In the genomic region with DNA sequence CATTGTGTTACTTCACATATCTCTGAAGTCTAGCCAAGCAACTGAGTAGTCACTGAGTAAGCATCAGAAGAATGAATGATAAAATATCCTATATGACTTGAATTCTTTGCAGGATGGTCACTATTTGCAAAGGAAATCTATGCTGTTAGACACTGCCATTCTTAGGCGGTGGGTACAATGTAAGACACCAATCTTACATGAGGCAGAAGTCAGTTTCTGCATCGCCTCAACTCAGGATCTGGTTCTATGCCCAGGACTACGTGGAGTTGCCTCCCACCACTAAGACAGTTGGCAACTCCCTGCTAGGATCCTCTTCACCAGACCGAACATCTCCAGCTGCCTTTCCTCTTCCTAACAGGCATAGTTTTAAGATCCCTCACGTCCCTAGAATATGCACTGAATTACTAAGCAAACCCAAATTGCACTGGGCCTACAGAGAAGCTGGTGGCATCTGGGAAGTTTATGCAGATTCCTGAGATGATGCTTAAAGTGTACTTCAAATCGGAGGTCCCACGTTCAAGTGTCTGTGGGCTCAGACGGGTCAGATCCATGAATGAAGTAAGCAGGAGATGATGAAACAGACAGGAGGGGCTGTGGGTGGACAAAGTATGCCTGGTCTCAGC, we compare ENCODE assay signal across 17 cellular contexts. TPM values are rescaled to one million over a fixed set of nuclear protein-coding genes. Genes with fewer than 3 reads are reported as not detected.
DNase-seq lines count a peak whose midpoint lies in the region; ATAC-seq and TF ChIP-seq lines count a peak whose summit lies in the region.
"Had no signal": no experiment of that assay in that cellular context is flagged by ENCODE, and none has a peak within 500 bp of the region (broad histone marks: within the 10 kb centered on the region; RNA-seq: fewer than 3 reads in every experiment).

No MANE protein-coding gene starts in this region.

- ATAC-seq in gastrocnemius medialis, result no peak
- ATAC-seq in CD8-positive, alpha-beta T cell, result no peak
- ATAC-seq: activated CD4-positive, alpha-beta T cell treated with anti-CD3 and anti-CD28 coated beads for 36 hours had no signal

- POLR2A ChIA-PET in CD8-positive, alpha-beta T cell (lab: Charles Lee), result no interaction called here

- TF ChIP-seq CTCF in AG10803 (conservative IDR thresholded peaks at IDR 0.05; ENCODE audit: low read length) (no peak), choroid plexus epithelial cell (conservative IDR thresholded peaks at IDR 0.05; ENCODE audit: low read depth, low read length) (no peak), gastrocnemius medialis (IDR thresholded peaks at IDR 0.05 in 4 of 5, conservative IDR thresholded peaks at IDR 0.05 in 1 of 5) (no peak)
- TF ChIP-seq CTCF in CD8-positive, alpha-beta T cell (IDR thresholded peaks at IDR 0.05), result no peak

- no peak overlapping the region for H3K27ac Mint-ChIP-seq in immature natural killer cell
- H3K27ac Mint-ChIP-seq in CD8-positive, alpha-beta T cell, result no peak overlapping the region
- H3K27ac Mint-ChIP-seq in activated naive CD4-positive, alpha-beta T cell treated with anti-CD3 and anti-CD28 coated beads, Interleukin-2, amount 10 ng/mL, durations not matched to agents 7 days and 5 days, result no peak overlapping the region
- H3K27ac Mint-ChIP-seq: activated CD4-positive, alpha-beta T cell treated with anti-CD3 and anti-CD28 coated beads for 36 hours; activated naive CD8-positive, alpha-beta T cell; B cell had no signal

- no peak overlapping the region for H3K27ac ChIP-seq in gastrocnemius medialis
- H3K27ac ChIP-seq in CD8-positive, alpha-beta T cell (ENCODE audit: low read depth, low read length), result no peak overlapping the region
- H3K27ac ChIP-seq: esophagus muscularis mucosa, sigmoid colon had no signal

- in situ Hi-C loops in gastrocnemius medialis (cut with MboI; ENCODE audit: low sequenced_read_pairs in 4 of 4), result no loop called here

- no peak overlapping the region for H3K4me3 Mint-ChIP-seq in immature natural killer cell
- no peak overlapping the region for H3K4me3 Mint-ChIP-seq in CD8-positive, alpha-beta T cell
- H3K4me3 Mint-ChIP-seq in activated naive CD4-positive, alpha-beta T cell treated with anti-CD3 and anti-CD28 coated beads, Interleukin-2, amount 10 ng/mL, durations not matched to agents 7 days and 5 days, result no peak overlapping the region
- H3K4me3 Mint-ChIP-seq: activated CD4-positive, alpha-beta T cell treated with anti-CD3 and anti-CD28 coated beads for 36 hours; activated naive CD8-positive, alpha-beta T cell; B cell had no signal

- H3K9me3 Mint-ChIP-seq in immature natural killer cell, result no peaks in the 10 kb centered on the region
- H3K9me3 Mint-ChIP-seq in CD8-positive, alpha-beta T cell, result no peaks in the 10 kb centered on the region
- H3K9me3 Mint-ChIP-seq in activated naive CD4-positive, alpha-beta T cell treated with anti-CD3 and anti-CD28 coated beads, Interleukin-2, amount 10 ng/mL, durations not matched to agents 7 days and 5 days, result no peaks in the 10 kb centered on the region

- H3K4me3 ChIP-seq in AG10803 (ENCODE audit: low read length), result no peak overlapping the region
- no peak overlapping the region for H3K4me3 ChIP-seq in MG63
- no peak overlapping the region for H3K4me3 ChIP-seq in choroid plexus epithelial cell (ENCODE audit: low read depth, low read length)
- no peak overlapping the region for H3K4me3 ChIP-seq in gastrocnemius medialis
- no peak overlapping the region for H3K4me3 ChIP-seq in CD8-positive, alpha-beta T cell (ENCODE audit: low read depth, low read length)
- H3K4me3 ChIP-seq: esophagus muscularis mucosa, sigmoid colon had no signal

- intact Hi-C loops in gastrocnemius medialis (cut with DNase I; ENCODE audit: low total_unique reads), result no loop called here
- intact Hi-C loops in CD8-positive, alpha-beta T cell (cut with DNase I, micrococcal nuclease), result no loop called here

- H3K27me3 Mint-ChIP-seq in immature natural killer cell (ENCODE audit: low read depth in 3 of 3), result no peaks in the 10 kb centered on the region
- no peaks in the 10 kb centered on the region for H3K27me3 Mint-ChIP-seq in CD8-positive, alpha-beta T cell (ENCODE audit: low read depth)
- no peaks in the 10 kb centered on the region for H3K27me3 Mint-ChIP-seq in activated naive CD4-positive, alpha-beta T cell treated with anti-CD3 and anti-CD28 coated beads, Interleukin-2, amount 10 ng/mL, durations not matched to agents 7 days and 5 days
- H3K27me3 Mint-ChIP-seq: activated CD4-positive, alpha-beta T cell treated with anti-CD3 and anti-CD28 coated beads for 36 hours; activated naive CD8-positive, alpha-beta T cell; B cell had no signal

- H3K27me3 ChIP-seq in MG63 (no peaks in the 10 kb centered on the region), gastrocnemius medialis (no peaks in the 10 kb centered on the region)
- no peaks in the 10 kb centered on the region for H3K27me3 ChIP-seq in CD8-positive, alpha-beta T cell (ENCODE audit: insufficient read depth, low read length)
- H3K27me3 ChIP-seq: esophagus muscularis mucosa, sigmoid colon had no signal

- peaks cover 4 to 13% of the 10 kb centered on the region in 2 donors for H3K4me1 ChIP-seq in gastrocnemius medialis
- H3K4me1 ChIP-seq in CD8-positive, alpha-beta T cell (ENCODE audit: insufficient read depth, low read length), result no peaks in the 10 kb centered on the region

- peaks cover 25 to 59% (median 33%) of the 10 kb centered on the region in 3 donors for H3K36me3 Mint-ChIP-seq in immature natural killer cell
- peaks cover 90% of the 10 kb centered on the region for H3K36me3 Mint-ChIP-seq in CD8-positive, alpha-beta T cell
- peaks cover 34% of the 10 kb centered on the region for H3K36me3 Mint-ChIP-seq in activated naive CD4-positive, alpha-beta T cell treated with anti-CD3 and anti-CD28 coated beads, Interleukin-2, amount 10 ng/mL, durations not matched to agents 7 days and 5 days

- H3K4me1 Mint-ChIP-seq in immature natural killer cell, result no peaks in the 10 kb centered on the region
- H3K4me1 Mint-ChIP-seq in CD8-positive, alpha-beta T cell (ENCODE audit: low read depth), result no peaks in the 10 kb centered on the region
- H3K4me1 Mint-ChIP-seq in activated naive CD4-positive, alpha-beta T cell treated with anti-CD3 and anti-CD28 coated beads, Interleukin-2, amount 10 ng/mL, durations not matched to agents 7 days and 5 days, result no peaks in the 10 kb centered on the region
- H3K4me1 Mint-ChIP-seq: B cell had no signal

- no peak for TF ChIP-seq POLR2A in gastrocnemius medialis (IDR thresholded peaks at IDR 0.05)

- H3K36me3 ChIP-seq in MG63, result no peaks in the 10 kb centered on the region; the same call in 1 of the 2 replicates
- H3K36me3 ChIP-seq in gastrocnemius medialis, result no peaks in the 10 kb centered on the region
- peaks cover 32% of the 10 kb centered on the region for H3K36me3 ChIP-seq in CD8-positive, alpha-beta T cell (ENCODE audit: insufficient read depth, low read length)
- H3K36me3 ChIP-seq: sigmoid colon had no signal

- CTCF ChIA-PET in CD8-positive, alpha-beta T cell (lab: Charles Lee), result no interaction called here
- CTCF ChIA-PET in activated naive CD4-positive, alpha-beta T cell treated with anti-CD3 and anti-CD28 coated beads, Interleukin-2, amount 10 ng/mL, durations not matched to agents 7 days and 5 days (lab: Charles Lee), result no interaction called here

- H3K9me3 ChIP-seq in MG63, result no peaks in the 10 kb centered on the region
- no peaks in the 10 kb centered on the region for H3K9me3 ChIP-seq in gastrocnemius medialis
- H3K9me3 ChIP-seq in CD8-positive, alpha-beta T cell (ENCODE audit: low read length), result no peaks in the 10 kb centered on the region
- H3K9me3 ChIP-seq: esophagus muscularis mucosa, sigmoid colon had no signal

- DNase-seq in AG10803 (ENCODE audit: low read depth) (peak; percentile 84), MG63 (peak; percentile 75), choroid plexus epithelial cell (ENCODE audit: low read depth) (peak; percentile 74), non-pigmented ciliary epithelial cell (ENCODE audit: low read depth) (peak; percentile 64), immature natural killer cell (no peak), gastrocnemius medialis (no peak)
- DNase-seq in CD8-positive, alpha-beta T cell, result no peak
- DNase-seq in activated naive CD4-positive, alpha-beta T cell treated with anti-CD3 and anti-CD28 coated beads, Interleukin-2, amount 10 ng/mL, durations not matched to agents 7 days and 5 days, result no peak
- DNase-seq: activated CD4-positive, alpha-beta T cell treated with anti-CD3 and anti-CD28 coated beads for 36 hours; DMS53; NCI-H82; RPMI8226; sigmoid colon; stimulated activated naive CD4-positive, alpha-beta T cell treated with Interleukin-2 at 50 U/mL for 16 hours had no signal

RNA-seq across cellular contexts. Expression of gene SEL1L3, which starts 45.6 kb away (rescaled TPM):
- 37.6 and 65.3 TPM in 2 replicates for total RNA-seq in MG63 (2014; rRNA removed; shearing (Covaris generic); ENCODE audit: low replicate concordance)
- polyA plus RNA-seq in immature natural killer cell, result 10 to 100 TPM; 17.1 to 58.8 (median 22.1) TPM
- 1 to 10 TPM in 3 of 4 donors, under 1 TPM in 1; 0.73 to 4.1 (median 2.2) TPM for total RNA-seq in gastrocnemius medialis
- total RNA-seq in CD8-positive, alpha-beta T cell, result 10 to 100 TPM; 31.2 to 33.7 TPM

Comparison
In these comparisons a context has a peak if more than half of its experiments do, and no peak if none do; other contexts are left out.
1. DNase-seq: peak in AG10803 (single experiment), MG63 (single experiment), choroid plexus epithelial cell (single experiment) and non-pigmented ciliary epithelial cell (single experiment); none in immature natural killer cell (0 of 3), gastrocnemius medialis (0 of 2), CD8-positive, alpha-beta T cell (0 of 7) and activated naive CD4-positive, alpha-beta T cell treated with anti-CD3 and anti-CD28 coated beads, Interleukin-2, amount 10 ng/mL, durations not matched to agents 7 days and 5 days (single experiment).